In genomic region chr2:55616509-55617159, GRCh38 we compare ENCODE assay signal across 8 cellular contexts. TPM values are rescaled to one million over a fixed set of nuclear protein-coding genes. Genes with fewer than 3 reads are reported as not detected.
DNase-seq lines count a peak whose midpoint lies in the region; ATAC-seq and TF ChIP-seq lines count a peak whose summit lies in the region.

No MANE protein-coding gene starts in this region.

- peaks cover 40% of the 10 kb centered on the region for H3K36me3 Mint-ChIP-seq in MCF 10A (ENCODE audit: insufficient read depth, unreplicated experiment)

- intact Hi-C loops in MCF 10A (cut with micrococcal nuclease), result no loop called here

- H3K27ac Mint-ChIP-seq in MCF 10A (ENCODE audit: low read depth, unreplicated experiment), result no peak overlapping the region

- no peak overlapping the region for H3K4me3 Mint-ChIP-seq in MCF 10A (ENCODE audit: unreplicated experiment)

- POLR2A ChIA-PET in MCF 10A (lab: Yijun Ruan, JAX), result interaction anchor here (0.9 to 3.0 kb wide), 9 partner anchors 21 to 384 kb away, joined by 3 to 37 read pairs (median 6); partner anchors contain the start of genes CCDC88A and CFAP36

- TSS peak; percentile 20 for BruUV-seq in MCF 10A (replicated peaks; lab: Mats Ljungman, UMichigan)

- peak; percentile 12 for ATAC-seq in GM21619 (IDR thresholded peaks at IDR 0.05; ENCODE audit: unreplicated experiment)

- CTCF ChIA-PET in MCF 10A (lab: Yijun Ruan, JAX), result no interaction called here

- peaks cover 12% of the 10 kb centered on the region for H3K4me1 Mint-ChIP-seq in MCF 10A (ENCODE audit: insufficient read depth, unreplicated experiment)

- no peak for TF ChIP-seq CTCF in MCF 10A (IDR thresholded peaks at IDR 0.05; ENCODE audit: unreplicated experiment)

- H3K9me3 Mint-ChIP-seq in MCF 10A (ENCODE audit: unreplicated experiment), result no peaks in the 10 kb centered on the region

- DNase-seq in ELF-1 (ENCODE audit: low read depth, low spot score), result peak; percentile 61
- DNase-seq in KG1 (lab: John Stamatoyannopoulos, UW), result peak; percentile 69
- DNase-seq in SK-N-DZ (ENCODE audit: low spot score), result peak; percentile 37
- DNase-seq in MCF 10A (ENCODE audit: unreplicated experiment), result peak; percentile 71
- DNase-seq in inferior parietal cortex (ENCODE audit: extremely low spot score), result peak; percentile 43
- peak; percentile 42 for DNase-seq in stimulated activated CD8-positive, alpha-beta memory T cell treated with anti-CD3 and anti-CD28 coated beads, Interleukin-4, amount 100 ng/mL, for 48 hours
- no peak for DNase-seq in NCI-H446 treated with DMSO at 0.1 percent for 48 hours (lab: John Stamatoyannopoulos, UW)

- H3K27me3 Mint-ChIP-seq in MCF 10A (ENCODE audit: insufficient read depth, unreplicated experiment), result no peaks in the 10 kb centered on the region

RNA-seq across cellular contexts. Expression of gene PPP4R3B, which starts 0.8 kb away (rescaled TPM):
- polyA plus RNA-seq in SK-N-DZ (2014; cell fraction: cytosol; rRNA removed), result 27.6 and 29.0 TPM in 2 replicates
- 31.4 and 38.1 TPM in 2 replicates for polyA plus RNA-seq in SK-N-DZ (2014; cell fraction: nucleus; rRNA removed)
- 97.2 and 97.4 TPM in 2 replicates for total RNA-seq in MCF 10A (2022)
